In the genomic region with DNA sequence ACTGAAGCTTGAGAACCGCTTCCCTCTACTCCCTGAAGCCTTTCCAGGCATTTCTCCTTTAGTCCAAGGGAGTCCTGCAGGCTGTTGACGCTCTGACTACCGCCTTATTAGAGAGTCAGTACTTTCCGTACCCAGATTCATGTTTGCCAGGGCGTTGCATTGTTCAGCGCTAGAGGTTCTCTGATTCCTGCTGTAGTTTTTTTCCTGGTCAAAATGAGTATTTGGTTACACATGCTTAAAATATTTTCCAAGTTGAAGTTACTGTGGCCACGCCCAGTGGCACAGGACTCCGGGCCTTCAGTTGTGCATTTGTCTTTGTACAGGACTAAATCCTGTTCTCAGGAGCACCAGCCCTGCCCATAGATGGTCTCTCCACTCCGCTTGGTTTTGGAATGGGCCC, we compare ENCODE assay signal across 9 cellular contexts. TPM values are rescaled to one million over a fixed set of nuclear protein-coding genes. Genes with fewer than 3 reads are reported as not detected.
DNase-seq lines count a peak whose midpoint lies in the region; ATAC-seq and TF ChIP-seq lines count a peak whose summit lies in the region.
"Had no signal": no experiment of that assay in that cellular context is flagged by ENCODE, and none has a peak within 500 bp of the region (broad histone marks: within the 10 kb centered on the region; RNA-seq: fewer than 3 reads in every experiment).

No MANE protein-coding gene starts in this region.

- no peaks in the 10 kb centered on the region for H4K20me1 ChIP-seq in mammary epithelial cell (ENCODE audit: insufficient read depth, low read length)

- H3K27ac ChIP-seq in cardiac muscle cell (peak overlapping the region; percentile 1), mammary epithelial cell (ENCODE audit: insufficient read depth, low read depth, low read length) (no peak overlapping the region), left lung (peak overlapping the region; percentile 66 to 83)

- TF ChIP-seq CTCF in cardiac muscle cell (IDR thresholded peaks at IDR 0.05; ENCODE audit: low read depth, low read length) = no peak
- no peak for TF ChIP-seq CTCF in mammary epithelial cell (conservative IDR thresholded peaks at IDR 0.05 in 1 of 2, IDR thresholded peaks at IDR 0.05 in 1 of 2; ENCODE audit: extremely low read depth in 1 of 2, insufficient read depth in 1 of 2, low read depth in 1 of 2, low read length in 2 of 2)
- TF ChIP-seq CTCF in left lung (IDR thresholded peaks at IDR 0.05) = no peak

- BruUV-seq in mammary epithelial cell (replicated peaks; lab: Mats Ljungman, UMichigan) = no TSS peak

- DNase-seq in cardiac muscle cell (ENCODE audit: low read depth in 1 of 2, low spot score in 1 of 2) (peak in 1 of 2 donors; percentile 33), cardiac septum (ENCODE audit: low spot score) (no peak), mammary epithelial cell (peak; percentile 63), left lung (peak; percentile 35 to 56), GDM1 (lab: John Stamatoyannopoulos, UW) (no peak), DMS114 treated with DMSO at 0.1 percent for 48 hours (lab: John Stamatoyannopoulos, UW; ENCODE audit: unreplicated experiment) (no peak), NCI-H1694 (lab: John Stamatoyannopoulos, UW) (no peak)

- intact Hi-C loops in cardiac septum (cut with DNase I) (no loop called here), mammary epithelial cell (cut with micrococcal nuclease) (no loop called here), left lung (cut with DNase I) (no loop called here)

- H3K27me3 ChIP-seq in cardiac muscle cell (no peaks in the 10 kb centered on the region), mammary epithelial cell (ENCODE audit: insufficient read depth, low read length) (no peaks in the 10 kb centered on the region), left lung (no peaks in the 10 kb centered on the region)

- in situ Hi-C loops in mammary epithelial cell (cut with MboI; ENCODE audit: low sequenced_read_pairs in 2 of 2) = no loop called here

- H3K4me2 ChIP-seq in mammary epithelial cell (ENCODE audit: insufficient read depth, low read depth, low read length) = no peak overlapping the region

- dilution Hi-C loops in mammary epithelial cell (cut with HindIII; ENCODE audit: low sequenced_read_pairs) = no loop called here

- ATAC-seq in left lung (peak; percentile 81), GM21717 (IDR thresholded peaks at IDR 0.05; ENCODE audit: unreplicated experiment) (no peak)

- peaks cover 38% of the 10 kb centered on the region for H3K4me1 ChIP-seq in cardiac muscle cell (ENCODE audit: low read depth)
- H3K4me1 ChIP-seq in mammary epithelial cell (ENCODE audit: insufficient read depth, low read length) = peaks cover 27% of the 10 kb centered on the region
- H3K4me1 ChIP-seq in left lung = peaks cover 13 to 32% of the 10 kb centered on the region in 2 donors

- WGBS in mammary epithelial cell (ENCODE audit: low coverage, missing lambda C conversion rate) = 71% methylated on average over 8 of the region's 9 CpGs

- H3K36me3 ChIP-seq in cardiac muscle cell (no peaks in the 10 kb centered on the region), mammary epithelial cell (ENCODE audit: insufficient read depth, low read length) (no peaks in the 10 kb centered on the region), left lung (no peaks in the 10 kb centered on the region)

- CTCF ChIA-PET in mammary epithelial cell (lab: Charles Lee; ENCODE audit: low non-redundant PET) = no interaction called here

- H2AFZ ChIP-seq in mammary epithelial cell (ENCODE audit: low read depth, low read length) = no peak overlapping the region

- peaks cover 13% of the 10 kb centered on the region for H3K79me2 ChIP-seq in mammary epithelial cell (ENCODE audit: insufficient read depth, low read length)

- H3K9me3 ChIP-seq in cardiac muscle cell (ENCODE audit: low read depth) = no peaks in the 10 kb centered on the region
- no peaks in the 10 kb centered on the region for H3K9me3 ChIP-seq in mammary epithelial cell (replicated peaks; ENCODE audit: insufficient read depth, low read length)
- no peaks in the 10 kb centered on the region for H3K9me3 ChIP-seq in left lung
- H3K9me3 ChIP-seq: Caco-2 had no signal

- no peak overlapping the region for H3K9ac ChIP-seq in mammary epithelial cell (ENCODE audit: insufficient read depth, low read length)

- no peak overlapping the region for H3K4me3 ChIP-seq in cardiac muscle cell
- no peak overlapping the region for H3K4me3 ChIP-seq in mammary epithelial cell (replicated peaks in 1 of 3; ENCODE audit: insufficient read depth in 1 of 3, low read depth in 2 of 3, low read length in 3 of 3)
- no peak overlapping the region for H3K4me3 ChIP-seq in left lung

RNA-seq across cellular contexts. Expression of gene MTURN, which starts 7.9 kb away (rescaled TPM):
- total RNA-seq in cardiac muscle cell (16.5 and 39.3 TPM in 2 replicates), cardiac septum (49.3 TPM), mammary epithelial cell (10 to 100 TPM in 1 of 2 donors, 1 to 10 TPM in 1; 9.7 to 15.5 TPM), left lung (10 to 100 TPM; 15.6 to 18.2 TPM)
- polyA plus RNA-seq in cardiac muscle cell (11.2 and 26.3 TPM in 2 replicates), mammary epithelial cell (5.2 TPM)
- 7.6 TPM for polyA minus RNA-seq in mammary epithelial cell

Comparison
In these comparisons a context has a peak if more than half of its experiments do, and no peak if none do; other contexts are left out.
1. DNase-seq: peak in mammary epithelial cell (single experiment) and left lung (2 of 2); none in cardiac septum (single experiment), GDM1 (single experiment), DMS114 treated with DMSO at 0.1 percent for 48 hours (single experiment) and NCI-H1694 (single experiment).